10 cellular contexts compared by ENCODE assay signal in genomic region chr4:128355301-128355700, GRCh38.
DNase-seq lines count a peak whose midpoint lies in the region; ATAC-seq, FAIRE-seq and TF ChIP-seq lines count a peak whose summit lies in the region.
"Had no signal": no experiment of that assay in that cellular context is flagged by ENCODE, and none has a peak within 500 bp of the region (broad histone marks: within the 10 kb centered on the region; RNA-seq: fewer than 3 reads in every experiment).

No MANE protein-coding gene starts in this region.

- H4K20me1 ChIP-seq in DND-41 (ENCODE audit: insufficient read depth, low read length), result no peaks in the 10 kb centered on the region
- H4K20me1 ChIP-seq in GM23338 (replicated peaks; ENCODE audit: insufficient read depth), result no peaks in the 10 kb centered on the region

- H3K9ac ChIP-seq in DND-41 (ENCODE audit: low read depth, low read length), result no peak overlapping the region
- peak overlapping the region; percentile 3 for H3K9ac ChIP-seq in NT2/D1 (ENCODE audit: insufficient read length, low read depth)
- no peak overlapping the region for H3K9ac ChIP-seq in kidney (ENCODE audit: low read length in 2 of 2)

- H3K4me2 ChIP-seq in DND-41 (ENCODE audit: insufficient read depth, low read length) (no peak overlapping the region), GM23338 (no peak overlapping the region)

- H3K4me3 ChIP-seq in DND-41 (ENCODE audit: low read depth in 1 of 2, low read length in 2 of 2) (no peak overlapping the region), GM23338 (no peak overlapping the region), NT2/D1 (ENCODE audit: insufficient read length, low read depth) (no peak overlapping the region), kidney (ENCODE audit: low read length in 2 of 2) (no peak overlapping the region)

- no peaks in the 10 kb centered on the region; the same call in 2 of the 3 replicates for H3K36me3 Mint-ChIP-seq in GM23338 (ENCODE audit: low read depth)
- H3K36me3 Mint-ChIP-seq in stimulated activated memory B cell treated with anti-CD40 and anti-IgM and Interleukin-4, amounts not matched to agents 10 μg/mL and 1 μg/mL and 100 μg/mL, for 72 hours, result peaks cover 9% of the 10 kb centered on the region

- no peak for FAIRE-seq in kidney (lab: Jason Lieb, UNC)

- H3K4me1 Mint-ChIP-seq in GM23338, result peaks cover 19% of the 10 kb centered on the region
- H3K4me1 Mint-ChIP-seq in stimulated activated memory B cell treated with anti-CD40 and anti-IgM and Interleukin-4, amounts not matched to agents 10 μg/mL and 1 μg/mL and 100 μg/mL, for 72 hours, result no peaks in the 10 kb centered on the region

- peak overlapping the region; percentile 47; the same call in 1 of the 2 replicates for H3K27ac Mint-ChIP-seq in GM23338
- no peak overlapping the region for H3K27ac Mint-ChIP-seq in stimulated activated memory B cell treated with anti-CD40 and anti-IgM and Interleukin-4, amounts not matched to agents 10 μg/mL and 1 μg/mL and 100 μg/mL, for 72 hours

- no peaks in the 10 kb centered on the region for H3K27me3 Mint-ChIP-seq in GM23338 (ENCODE audit: insufficient read depth, low read depth, poor library complexity)
- H3K27me3 Mint-ChIP-seq in stimulated activated memory B cell treated with anti-CD40 and anti-IgM and Interleukin-4, amounts not matched to agents 10 μg/mL and 1 μg/mL and 100 μg/mL, for 72 hours, result no peaks in the 10 kb centered on the region

- H3K9me3 ChIP-seq in DND-41 (ENCODE audit: insufficient read depth, low read length, severe bottlenecking) (no peaks in the 10 kb centered on the region), NT2/D1 (ENCODE audit: insufficient read depth, low read length) (peaks cover 33% of the 10 kb centered on the region; the same call in 1 of the 2 replicates), kidney (ENCODE audit: control insufficient read depth in 1 of 2, low read length in 2 of 2) (no peaks in the 10 kb centered on the region)

- no peak overlapping the region for H3K4me3 Mint-ChIP-seq in GM23338
- no peak overlapping the region for H3K4me3 Mint-ChIP-seq in stimulated activated memory B cell treated with anti-CD40 and anti-IgM and Interleukin-4, amounts not matched to agents 10 μg/mL and 1 μg/mL and 100 μg/mL, for 72 hours

- H3K4me1 ChIP-seq in DND-41 (ENCODE audit: insufficient read depth, low read length) (no peaks in the 10 kb centered on the region), GM23338 (ENCODE audit: insufficient read depth) (peaks cover 15% of the 10 kb centered on the region), NT2/D1 (ENCODE audit: insufficient read depth, insufficient read length) (no peaks in the 10 kb centered on the region), kidney (ENCODE audit: control insufficient read depth in 1 of 2, insufficient read depth in 1 of 2, low read depth in 1 of 2, low read length in 2 of 2) (peaks cover 11 to 20% of the 10 kb centered on the region in 2 donors)

- H3K27me3 ChIP-seq in DND-41 (ENCODE audit: insufficient read depth, low read length, poor library complexity) (no peaks in the 10 kb centered on the region), GM23338 (ENCODE audit: insufficient read depth) (no peaks in the 10 kb centered on the region), NT2/D1 (ENCODE audit: insufficient read depth, insufficient read length) (no peaks in the 10 kb centered on the region)

- no peaks in the 10 kb centered on the region for H3F3A ChIP-seq in GM23338 (replicated peaks; ENCODE audit: low read depth)

- no peak for ATAC-seq in DND-41 (ENCODE audit: insufficient read depth, low read depth)
- no peak for ATAC-seq in GM23338
- ATAC-seq in stimulated activated memory B cell treated with anti-CD40 and anti-IgM and Interleukin-4, amounts not matched to agents 10 μg/mL and 1 μg/mL and 100 μg/mL, for 72 hours, result no peak
- ATAC-seq in GM19351 (IDR thresholded peaks at IDR 0.05; ENCODE audit: unreplicated experiment), result no peak
- no peak for ATAC-seq in HG03095 (IDR thresholded peaks at IDR 0.05; ENCODE audit: unreplicated experiment)

- TF ChIP-seq CTCF in DND-41 (IDR thresholded peaks at IDR 0.05; ENCODE audit: borderline replicate concordance, extremely low read depth, low read length, poor library complexity, severe bottlenecking) (no peak), GM23338 (conservative IDR thresholded peaks at IDR 0.05; ENCODE audit: low read depth in 2 of 2) (no peak), kidney (IDR thresholded peaks at IDR 0.05; ENCODE audit: borderline replicate concordance, extremely low read depth, insufficient read depth) (no peak)

- no peaks in the 10 kb centered on the region for H3K36me3 ChIP-seq in DND-41 (ENCODE audit: insufficient read depth, low read length)
- no peaks in the 10 kb centered on the region; the same call in none of the 2 replicates for H3K36me3 ChIP-seq in GM23338 (ENCODE audit: insufficient read depth)
- peaks cover 3% of the 10 kb centered on the region for H3K36me3 ChIP-seq in NT2/D1 (ENCODE audit: insufficient read depth, insufficient read length, low read length)
- H3K36me3 ChIP-seq in kidney (ENCODE audit: control insufficient read depth in 1 of 2, insufficient read depth in 2 of 2, low read length in 2 of 2), result no peaks in the 10 kb centered on the region

- DNase-seq in DND-41, result no peak
- no peak for DNase-seq in GM23338 (ENCODE audit: low spot score)
- DNase-seq in NT2/D1 (ENCODE audit: low read depth, low spot score), result no peak
- DNase-seq in kidney, result no peak
- no peak for DNase-seq in NCI-H128 (lab: John Stamatoyannopoulos, UW; ENCODE audit: unreplicated experiment)
- DNase-seq: DMS 273 treated with DMSO at 0.1 percent for 48 hours, NCI-H510A treated with DMSO at 0.1 percent for 48 hours had no signal

- intact Hi-C loops in kidney (cut with DNase I), result no loop called here

- H3K79me2 ChIP-seq in DND-41 (ENCODE audit: insufficient read depth, low read length), result no peaks in the 10 kb centered on the region
- H3K79me2 ChIP-seq in GM23338 (replicated peaks; ENCODE audit: insufficient read depth), result no peaks in the 10 kb centered on the region

- H3K9me2 ChIP-seq in GM23338 (ENCODE audit: insufficient read depth), result no peaks in the 10 kb centered on the region; the same call in 1 of the 2 replicates

- H2AFZ ChIP-seq in DND-41 (ENCODE audit: low read depth, low read length) (peak overlapping the region; percentile 14; the same call in 1 of the 2 replicates), GM23338 (no peak overlapping the region)

- H3K27ac ChIP-seq in DND-41 (ENCODE audit: low read length) (no peak overlapping the region), GM23338 (ENCODE audit: low read depth) (no peak overlapping the region), kidney (ENCODE audit: low read depth in 2 of 2, low read length in 2 of 2) (peak overlapping the region; percentile 28 to 58)

- H3K9me3 Mint-ChIP-seq in GM23338, result no peaks in the 10 kb centered on the region
- H3K9me3 Mint-ChIP-seq in stimulated activated memory B cell treated with anti-CD40 and anti-IgM and Interleukin-4, amounts not matched to agents 10 μg/mL and 1 μg/mL and 100 μg/mL, for 72 hours, result no peaks in the 10 kb centered on the region

TF ChIP-seq in GM23338, 12 proteins besides CTCF, POLR2A, EP300 and RAD21 (continues in another document):
- TF ChIP-seq EZH2phosphoT487 (IDR thresholded peaks at IDR 0.05; ENCODE audit: unreplicated experiment) (no peak), CREB1 (CRISPR knock-in tag; IDR thresholded peaks at IDR 0.05; ENCODE audit: low read depth) (no peak), REST (IDR thresholded peaks at IDR 0.05; ENCODE audit: unreplicated experiment) (no peak), POLR2AphosphoS5 (IDR thresholded peaks at IDR 0.05; ENCODE audit: low read depth) (no peak)

Comparison
In these comparisons a context has a peak if more than half of its experiments do, and no peak if none do; other contexts are left out.
1. H3K27ac ChIP-seq: peak in kidney (2 of 2); none in DND-41 (single experiment) and GM23338 (single experiment).